1 cellular context compared by ENCODE assay signal in genomic region chr3:71709908-71710511, GRCh38.
TF ChIP-seq lines count a peak whose summit lies in the region.

No MANE protein-coding gene starts in this region.

TF ChIP-seq in GM23338, 12 proteins besides CTCF, POLR2A, EP300 and RAD21 (continued from another document):
- TF ChIP-seq ZNF462 (CRISPR knock-in tag; IDR thresholded peaks at IDR 0.05) (no peak), ZNF114 (CRISPR knock-in tag; IDR thresholded peaks at IDR 0.05) (no peak)
